In genomic region chr4:5979981-5980380, GRCh38 we compare ENCODE assay signal across 8 cellular contexts. TPM values are rescaled to one million over a fixed set of nuclear protein-coding genes. Genes with fewer than 3 reads are reported as not detected.
DNase-seq lines count a peak whose midpoint lies in the region; ATAC-seq and TF ChIP-seq lines count a peak whose summit lies in the region.

No MANE protein-coding gene starts in this region.

- H3K27me3 ChIP-seq in BE2C = no peaks in the 10 kb centered on the region; the same call in 1 of the 2 replicates

- H3K36me3 ChIP-seq in BE2C = no peaks in the 10 kb centered on the region

- peak overlapping the region; percentile 52 for H3K4me3 ChIP-seq in BE2C (ENCODE audit: low read depth, low read length)

- no peaks in the 10 kb centered on the region for H3K9me3 ChIP-seq in BE2C

- ATAC-seq in activated T-helper 17 cell treated with anti-CD3 and anti-CD28 coated beads, Interleukin-2, amount 50 U/mL, for 72 hours (replicated peaks) = no peak
- ATAC-seq in activated naive CD4-positive, alpha-beta T cell treated with anti-CD3 and anti-CD28 coated beads, Interleukin-2, amount 50 U/mL, for 72 hours = no peak

- no peaks in the 10 kb centered on the region for H3K4me1 Mint-ChIP-seq in activated T-helper 17 cell treated with anti-CD3 and anti-CD28 coated beads, Interleukin-2, amount 50 U/mL, for 72 hours
- H3K4me1 Mint-ChIP-seq in T-helper 2 cell treated with Interferon-gamma antibody and Interleukin-4, amounts not matched to agents 5 μg/mL and 100 μg/mL, for 36 hours (ENCODE audit: low read depth) = no peaks in the 10 kb centered on the region

- H3K4me3 Mint-ChIP-seq in activated T-helper 17 cell treated with anti-CD3 and anti-CD28 coated beads, Interleukin-2, amount 50 U/mL, for 72 hours = no peak overlapping the region
- H3K4me3 Mint-ChIP-seq in T-helper 2 cell treated with Interferon-gamma antibody and Interleukin-4, amounts not matched to agents 5 μg/mL and 100 μg/mL, for 36 hours = no peak overlapping the region

- 0 out of 2 replicates have a peak, but pooled peaks cover 3% of the 10 kb centered on the region for H3K4me1 ChIP-seq in BE2C

- peaks cover 25% of the 10 kb centered on the region for H3K27me3 Mint-ChIP-seq in activated T-helper 17 cell treated with anti-CD3 and anti-CD28 coated beads, Interleukin-2, amount 50 U/mL, for 72 hours
- H3K27me3 Mint-ChIP-seq in T-helper 2 cell treated with Interferon-gamma antibody and Interleukin-4, amounts not matched to agents 5 μg/mL and 100 μg/mL, for 36 hours (ENCODE audit: low read depth) = peaks cover 12% of the 10 kb centered on the region

- peak; percentile 91 for DNase-seq in BE2C
- DNase-seq in NCI-H774 (lab: John Stamatoyannopoulos, UW) = peak; percentile 33
- DNase-seq in iPS DF 19.7 (ENCODE audit: low read depth, low spot score) = peak; percentile 40
- no peak for DNase-seq in cerebellar nuclear complex (lab: John Stamatoyannopoulos, UW)
- no peak for DNase-seq in activated naive CD4-positive, alpha-beta T cell treated with anti-CD3 and anti-CD28 coated beads, Interleukin-2, amount 50 U/mL, for 72 hours (ENCODE audit: low spot score in 2 of 2)
- no peak for DNase-seq in T-helper 2 cell treated with Interferon-gamma antibody and Interleukin-4, amounts not matched to agents 5 μg/mL and 100 μg/mL, for 36 hours (ENCODE audit: low spot score)

- peaks cover 14% of the 10 kb centered on the region for H3K9me3 Mint-ChIP-seq in activated T-helper 17 cell treated with anti-CD3 and anti-CD28 coated beads, Interleukin-2, amount 50 U/mL, for 72 hours
- H3K9me3 Mint-ChIP-seq in activated naive CD4-positive, alpha-beta T cell treated with anti-CD3 and anti-CD28 coated beads, Interleukin-2, amount 50 U/mL, for 72 hours = peaks cover 17 to 22% of the 10 kb centered on the region in 2 donors
- peaks cover 12% of the 10 kb centered on the region for H3K9me3 Mint-ChIP-seq in T-helper 2 cell treated with Interferon-gamma antibody and Interleukin-4, amounts not matched to agents 5 μg/mL and 100 μg/mL, for 36 hours

- H3K36me3 Mint-ChIP-seq in activated T-helper 17 cell treated with anti-CD3 and anti-CD28 coated beads, Interleukin-2, amount 50 U/mL, for 72 hours (ENCODE audit: low read depth) = no peaks in the 10 kb centered on the region
- H3K36me3 Mint-ChIP-seq in activated naive CD4-positive, alpha-beta T cell treated with anti-CD3 and anti-CD28 coated beads, Interleukin-2, amount 50 U/mL, for 72 hours = peaks cover 0 to 13% of the 10 kb centered on the region in 2 donors
- no peaks in the 10 kb centered on the region for H3K36me3 Mint-ChIP-seq in T-helper 2 cell treated with Interferon-gamma antibody and Interleukin-4, amounts not matched to agents 5 μg/mL and 100 μg/mL, for 36 hours (ENCODE audit: low read depth)

- TF ChIP-seq CTCF in BE2C (IDR thresholded peaks at IDR 0.05; ENCODE audit: low read depth, low read length) = peak; percentile 95
- peak; percentile 39 for TF ChIP-seq CTCF in GM12873 (IDR thresholded peaks at IDR 0.05; ENCODE audit: insufficient read depth, low read depth, low read length, missing control alignments)

- no peak overlapping the region for H3K27ac Mint-ChIP-seq in activated T-helper 17 cell treated with anti-CD3 and anti-CD28 coated beads, Interleukin-2, amount 50 U/mL, for 72 hours
- no peak overlapping the region for H3K27ac Mint-ChIP-seq in activated naive CD4-positive, alpha-beta T cell treated with anti-CD3 and anti-CD28 coated beads, Interleukin-2, amount 50 U/mL, for 72 hours
- H3K27ac Mint-ChIP-seq in T-helper 2 cell treated with Interferon-gamma antibody and Interleukin-4, amounts not matched to agents 5 μg/mL and 100 μg/mL, for 36 hours = no peak overlapping the region

RNA-seq across cellular contexts. Expression of gene C4orf50, which starts 38.2 kb away (rescaled TPM):
- 0.71 TPM for polyA plus RNA-seq in BE2C (2012; ENCODE audit: insufficient read depth, insufficient read length, low read depth)
- 1 to 10 TPM in 1 of 2 donors, under 1 TPM in 1; 0.34 to 2.1 TPM for total RNA-seq in activated T-helper 17 cell treated with anti-CD3 and anti-CD28 coated beads, Interleukin-2, amount 50 U/mL, for 72 hours
- under 1 TPM in 1 of 2 donors, not detected in 1; 0.12 TPM for total RNA-seq in activated naive CD4-positive, alpha-beta T cell treated with anti-CD3 and anti-CD28 coated beads, Interleukin-2, amount 50 U/mL, for 72 hours

Comparison
In these comparisons a context has a peak if more than half of its experiments do, and no peak if none do; other contexts are left out.
1. DNase-seq: peak in BE2C (single experiment), NCI-H774 (single experiment) and iPS DF 19.7 (single experiment); none in cerebellar nuclear complex (0 of 2), activated naive CD4-positive, alpha-beta T cell treated with anti-CD3 and anti-CD28 coated beads, Interleukin-2, amount 50 U/mL, for 72 hours (0 of 2) and T-helper 2 cell treated with Interferon-gamma antibody and Interleukin-4, amounts not matched to agents 5 μg/mL and 100 μg/mL, for 36 hours (single experiment).